Comparison of ENCODE assay signal across 24 cellular contexts in the genomic region with DNA sequence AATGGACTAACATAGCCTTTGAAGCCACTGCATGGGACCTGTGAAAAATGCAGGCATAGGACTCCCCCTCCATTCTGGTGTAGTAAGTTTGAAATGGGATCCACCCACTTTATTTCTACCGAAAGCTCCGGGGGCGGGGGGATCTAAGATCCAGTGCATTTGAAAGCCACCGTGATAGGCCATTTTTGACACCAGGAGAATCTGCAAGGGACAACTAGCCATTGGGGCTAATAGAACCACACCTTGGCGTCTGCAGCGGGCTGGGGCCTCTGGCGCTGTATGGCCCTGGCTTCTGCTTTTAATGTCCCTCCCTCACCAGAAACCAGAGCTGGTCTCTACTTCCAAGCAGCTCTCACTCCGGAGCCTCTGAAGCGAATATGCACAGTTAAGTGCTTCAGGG.
A peak's percentile ranks its signal among the peaks of the same experiment; 100 is the strongest.
DNase-seq lines count a peak whose midpoint lies in the region; FAIRE-seq and TF ChIP-seq lines count a peak whose summit lies in the region.
"Had no signal": no experiment of that assay in that cellular context is flagged by ENCODE, and none has a peak within 500 bp of the region (broad histone marks: within the 10 kb centered on the region; RNA-seq: fewer than 3 reads in every experiment).

No MANE protein-coding gene starts in this region.

- no peak overlapping the region for H2BK5ac ChIP-seq in H1 (ENCODE audit: low read depth, low read length)
- no peak overlapping the region for H2BK5ac ChIP-seq in neuronal stem cell (ENCODE audit: low read length)

- TF ChIP-seq EP300 in H1 (IDR thresholded peaks at IDR 0.05; ENCODE audit: borderline replicate concordance in 1 of 2, low read depth in 2 of 2, low read length in 2 of 2), result no peak

- CTCF ChIA-PET in H1 (lab: Charles Lee; ENCODE audit: partially characterized antibody), result interaction anchor here (0.6 to 2.8 kb wide), 11 partner anchors 8 to 535 kb away, joined by 3 to 22 read pairs (median 3); a partner anchor contains a TSS
- CTCF ChIA-PET in Caco-2 (lab: Charles Lee), result no interaction called here

- H3K9me3 Mint-ChIP-seq in glutamatergic neuron (ENCODE audit: unreplicated experiment), result no peaks in the 10 kb centered on the region
- no peaks in the 10 kb centered on the region for H3K9me3 Mint-ChIP-seq in Caco-2 (ENCODE audit: unreplicated experiment)

- no peaks in the 10 kb centered on the region for H3K79me2 ChIP-seq in H1 (ENCODE audit: control insufficient read depth in 1 of 2, insufficient read depth in 2 of 2, low read length in 2 of 2)

- no TSS peak for BruUV-seq in Caco-2 (replicated peaks; lab: Mats Ljungman, UMichigan)

- H2AFZ ChIP-seq in H1 (ENCODE audit: low read length) (no peak overlapping the region), neuronal stem cell (ENCODE audit: low read length) (no peak overlapping the region)

- no peak overlapping the region for H2BK20ac ChIP-seq in H1 (ENCODE audit: low read length)

- no peak for TF ChIP-seq RAD21 in H1 (IDR thresholded peaks at IDR 0.05 in 1 of 2, conservative IDR thresholded peaks at IDR 0.05 in 1 of 2; ENCODE audit: low read depth in 2 of 2, low read length in 2 of 2)

- H3K9me3 ChIP-seq in H1 (ENCODE audit: insufficient read depth in 2 of 2, low read depth in 1 of 2, low read length in 1 of 2) (no peaks in the 10 kb centered on the region), Caco-2 (no peaks in the 10 kb centered on the region), neuronal stem cell (replicated peaks in 1 of 2; ENCODE audit: control insufficient read depth in 2 of 2, insufficient read depth in 1 of 2, low read depth in 1 of 2, low read length in 2 of 2) (no peaks in the 10 kb centered on the region)
- H3K9me3 ChIP-seq: A549; BLaER1 treated with 17β-estradiol and CSF1 and Interleukin-3, amounts not matched to agents 10 nM and 100 nM had no signal

- 86% methylated on average over 9 of the region's 9 CpGs; no CpG with 5 or more reads in 1 of the 2 experiments for WGBS in H1 (ENCODE audit: extremely low coverage in 1 of 2, insufficient coverage in 1 of 2, insufficient read length in 1 of 2, insufficient replicate concordance in 2 of 2, low coverage in 1 of 2, low lambda C conversion rate in 2 of 2, missing lambda C conversion rate in 1 of 2), 2 experiments
- no CpG with 5 or more reads among the region's 9 CpGs for WGBS in neuronal stem cell (ENCODE audit: extremely low coverage in 2 of 2, insufficient read length in 2 of 2, insufficient replicate concordance in 1 of 2), 2 donors

- POLR2A ChIA-PET in H1 (lab: Charles Lee; ENCODE audit: partially characterized antibody), result no interaction called here
- POLR2A ChIA-PET in Caco-2 (lab: Charles Lee), result no interaction called here

- H3K36me3 Mint-ChIP-seq in glutamatergic neuron (ENCODE audit: unreplicated experiment) (no peaks in the 10 kb centered on the region), Caco-2 (ENCODE audit: insufficient read depth, unreplicated experiment) (no peaks in the 10 kb centered on the region)
- H3K36me3 Mint-ChIP-seq: CD8-positive, alpha-beta T cell had no signal

- no peaks in the 10 kb centered on the region for H3K36me3 ChIP-seq in H1 (ENCODE audit: control insufficient read depth in 2 of 4, insufficient read depth in 4 of 4, low read length in 3 of 4)
- H3K36me3 ChIP-seq in Caco-2 (ENCODE audit: control insufficient read depth, insufficient read depth, low read length), result no peaks in the 10 kb centered on the region
- H3K36me3 ChIP-seq in neuronal stem cell (replicated peaks in 1 of 2; ENCODE audit: control insufficient read depth in 2 of 2, insufficient read depth in 2 of 2, low read length in 2 of 2), result no peaks in the 10 kb centered on the region
- H3K36me3 ChIP-seq: BLaER1 treated with 17β-estradiol and CSF1 and Interleukin-3, amounts not matched to agents 10 nM and 100 nM had no signal

- H3K4me1 ChIP-seq in H1 (replicated peaks in 1 of 4; ENCODE audit: control insufficient read depth in 3 of 4, insufficient read depth in 4 of 4, low read length in 3 of 4) (peaks cover 3 to 20% (median 10%) of the 10 kb centered on the region in 4 experiments; a peak in 5 of 7 replicates), Caco-2 (no peaks in the 10 kb centered on the region), neuronal stem cell (ENCODE audit: control insufficient read depth in 2 of 2, insufficient read depth in 1 of 2, low read depth in 1 of 2, low read length in 2 of 2) (peaks cover 0 to 6% of the 10 kb centered on the region in 2 donors)
- H3K4me1 ChIP-seq: A549; BLaER1 treated with 17β-estradiol and CSF1 and Interleukin-3, amounts not matched to agents 10 nM and 100 nM had no signal

- H3K27ac ChIP-seq in H1 (ENCODE audit: low read depth, low read length), result no peak overlapping the region
- no peak overlapping the region for H3K27ac ChIP-seq in neuronal stem cell (replicated peaks; ENCODE audit: low read length)
- H3K27ac ChIP-seq: A549; BLaER1 treated with 17β-estradiol and CSF1 and Interleukin-3, amounts not matched to agents 10 nM and 100 nM; C4-2B had no signal

- H3K27ac Mint-ChIP-seq in glutamatergic neuron (ENCODE audit: unreplicated experiment), result no peak overlapping the region
- H3K27ac Mint-ChIP-seq in Caco-2 (ENCODE audit: unreplicated experiment), result no peak overlapping the region
- H3K27ac Mint-ChIP-seq: B cell; CD4-positive, alpha-beta T cell; CD8-positive, alpha-beta T cell had no signal

- 0 out of 2 replicates have a peak overlapping the region, but pooled peaks have one; percentile 5 for H4K8ac ChIP-seq in H1 (ENCODE audit: extremely low read depth, insufficient read depth, low read length)
- no peak overlapping the region for H4K8ac ChIP-seq in neuronal stem cell (ENCODE audit: low read depth, low read length)

- H2BK15ac ChIP-seq in H1 (ENCODE audit: low read length), result no peak overlapping the region
- H2BK15ac ChIP-seq in neuronal stem cell (ENCODE audit: low read length), result no peak overlapping the region

- H4K5ac ChIP-seq in H1 (ENCODE audit: insufficient read length, low read depth, low read length), result no peak overlapping the region

- no peaks in the 10 kb centered on the region; the same call in 1 of the 2 replicates for H3K23me2 ChIP-seq in H1 (ENCODE audit: low read depth, low read length)

- H4K91ac ChIP-seq in H1 (replicated peaks; ENCODE audit: insufficient read length, low read length), result peak overlapping the region; percentile 13
- no peak overlapping the region for H4K91ac ChIP-seq in neuronal stem cell (ENCODE audit: low read depth, low read length, poor library complexity)

- TF ChIP-seq CTCF in H1 (IDR thresholded peaks at IDR 0.05; ENCODE audit: control extremely low read depth in 1 of 3, insufficient read depth in 1 of 3, low read depth in 1 of 3, low read length in 3 of 3) (no peak), glutamatergic neuron (IDR thresholded peaks at IDR 0.05; ENCODE audit: partially characterized antibody, unreplicated experiment) (no peak), Caco-2 (IDR thresholded peaks at IDR 0.05; ENCODE audit: insufficient read depth in 1 of 2, low read depth in 1 of 2, low read length in 1 of 2, severe bottlenecking in 1 of 2, unreplicated experiment in 1 of 2) (no peak)

- H3K4me3 ChIP-seq in H1 (ENCODE audit: extremely low read depth in 1 of 4, insufficient read depth in 2 of 4, low read depth in 3 of 4, low read length in 4 of 4) (no peak overlapping the region), Caco-2 (ENCODE audit: low read depth, low read length) (no peak overlapping the region), neuronal stem cell (ENCODE audit: low read length in 2 of 2) (no peak overlapping the region)
- H3K4me3 ChIP-seq: A549; BLaER1 treated with 17β-estradiol and CSF1 and Interleukin-3, amounts not matched to agents 10 nM and 100 nM; GM12878 had no signal

- H3K18ac ChIP-seq in H1 (ENCODE audit: extremely low read depth, low read length) (no peak overlapping the region), neuronal stem cell (ENCODE audit: low read length) (no peak overlapping the region)

- intact Hi-C loops in Caco-2 (cut with micrococcal nuclease; ENCODE audit: unreplicated experiment), result no loop called here

- H3K56ac ChIP-seq in H1 (replicated peaks; ENCODE audit: insufficient read length, low read depth, low read length), result no peak overlapping the region

- no peak for TF ChIP-seq POLR2A in H1 (IDR thresholded peaks at IDR 0.05; ENCODE audit: control extremely low read depth in 1 of 2, low read depth in 2 of 2, low read length in 2 of 2)

- H3K79me1 ChIP-seq in H1 (ENCODE audit: low read depth, low read length) (no peaks in the 10 kb centered on the region), neuronal stem cell (ENCODE audit: low read depth, low read length) (no peaks in the 10 kb centered on the region)

- H2BK120ac ChIP-seq in H1 (replicated peaks; ENCODE audit: low read depth, low read length), result no peak overlapping the region
- H2BK120ac ChIP-seq in neuronal stem cell (ENCODE audit: low read depth, low read length), result no peak overlapping the region

- no peak overlapping the region for H3K23ac ChIP-seq in H1 (ENCODE audit: insufficient read length)
- no peak overlapping the region for H3K23ac ChIP-seq in neuronal stem cell (ENCODE audit: low read depth, low read length, poor library complexity)

- H3K4ac ChIP-seq in H1 (replicated peaks; ENCODE audit: insufficient read length, low read depth, low read length) (no peak overlapping the region), neuronal stem cell (ENCODE audit: low read length) (no peak overlapping the region)

- no peaks in the 10 kb centered on the region for H4K20me1 ChIP-seq in H1 (replicated peaks in 1 of 2; ENCODE audit: control insufficient read depth in 1 of 2, insufficient read depth in 2 of 2, low read length in 2 of 2)
- H4K20me1 ChIP-seq: BLaER1 treated with 17β-estradiol and CSF1 and Interleukin-3, amounts not matched to agents 10 nM and 100 nM had no signal

- H3K9ac ChIP-seq in H1 (replicated peaks in 1 of 4; ENCODE audit: extremely low read depth in 1 of 4, low read depth in 3 of 4, low read length in 3 of 4), result no peak overlapping the region
- H3K9ac ChIP-seq in neuronal stem cell (ENCODE audit: low read depth, low read length, poor library complexity), result no peak overlapping the region
- H3K9ac ChIP-seq: BLaER1 treated with 17β-estradiol and CSF1 and Interleukin-3, amounts not matched to agents 10 nM and 100 nM had no signal

- H2AK5ac ChIP-seq in H1 (ENCODE audit: low read depth, low read length) (no peak overlapping the region), neuronal stem cell (ENCODE audit: low read depth, low read length) (no peak overlapping the region)

- H3K4me2 ChIP-seq in H1 (ENCODE audit: insufficient read depth in 1 of 2, low read depth in 2 of 2, low read length in 2 of 2), result no peak overlapping the region; a peak in 1 of 4 replicates
- no peak overlapping the region for H3K4me2 ChIP-seq in neuronal stem cell (ENCODE audit: insufficient read depth, low read length, poor library complexity, severe bottlenecking)
- H3K4me2 ChIP-seq: A549; BLaER1 treated with 17β-estradiol and CSF1 and Interleukin-3, amounts not matched to agents 10 nM and 100 nM had no signal

- H3K27me3 Mint-ChIP-seq in glutamatergic neuron (ENCODE audit: unreplicated experiment) (peaks cover 2% of the 10 kb centered on the region), Caco-2 (ENCODE audit: insufficient read depth, unreplicated experiment) (peaks cover 15% of the 10 kb centered on the region)

- DNase-seq in H1 (ENCODE audit: low read depth in 1 of 2, low spot score in 2 of 2), result no peak
- DNase-seq in glutamatergic neuron, result peak; percentile 28
- peak; percentile 24 for DNase-seq in retina
- DNase-seq in Caco-2, result no peak
- DNase-seq in NCI-H446 (lab: John Stamatoyannopoulos, UW), result no peak
- no peak for DNase-seq in neuronal stem cell (ENCODE audit: low spot score)
- DNase-seq: 8988T; AML-193; CD4-positive, alpha-beta T cell; CD8-positive, alpha-beta T cell; DMS 273 treated with DMSO at 0.1 percent for 48 hours; DMS153; DMS53; DMS79; DND-41; EL; GDM1 had no signal

- H3K4me3 Mint-ChIP-seq in glutamatergic neuron (ENCODE audit: unreplicated experiment) (no peak overlapping the region), Caco-2 (ENCODE audit: unreplicated experiment) (no peak overlapping the region)
- H3K4me3 Mint-ChIP-seq: B cell; CD4-positive, alpha-beta T cell; CD8-positive, alpha-beta T cell had no signal

- H3K27me3 ChIP-seq in H1 (replicated peaks in 1 of 4; ENCODE audit: control insufficient read depth in 3 of 4, extremely low read depth in 1 of 4, insufficient read depth in 3 of 4, low read length in 3 of 4) (no peaks in the 10 kb centered on the region), Caco-2 (replicated peaks; ENCODE audit: control insufficient read depth, insufficient read depth, low read length) (no peaks in the 10 kb centered on the region; the same call in 1 of the 2 replicates), neuronal stem cell (ENCODE audit: control insufficient read depth in 3 of 3, insufficient read depth in 3 of 3, low read depth in 1 of 3, low read length in 3 of 3) (no peaks in the 10 kb centered on the region)
- H3K27me3 ChIP-seq: BLaER1 treated with 17β-estradiol and CSF1 and Interleukin-3, amounts not matched to agents 10 nM and 100 nM had no signal

- H3K4me1 Mint-ChIP-seq in glutamatergic neuron (ENCODE audit: low read depth, unreplicated experiment) (peaks cover 21% of the 10 kb centered on the region), Caco-2 (ENCODE audit: low read depth, unreplicated experiment) (no peaks in the 10 kb centered on the region)
- H3K4me1 Mint-ChIP-seq: B cell had no signal

- no peak overlapping the region for H3K14ac ChIP-seq in H1 (ENCODE audit: insufficient read length)
- H3K14ac ChIP-seq in neuronal stem cell (ENCODE audit: low read length), result no peak overlapping the region

- FAIRE-seq in H1 (lab: Jason Lieb, UNC), result no peak
- FAIRE-seq: A549, GM12878, GM12892, GM18507 had no signal

- H2BK12ac ChIP-seq in H1 (ENCODE audit: low read depth, low read length) (no peak overlapping the region), neuronal stem cell (ENCODE audit: low read length) (no peak overlapping the region)

Comparison
In these comparisons a context has a peak if more than half of its experiments do, and no peak if none do; other contexts are left out.
1. DNase-seq: peak in glutamatergic neuron (single experiment) and retina (single experiment); none in H1 (0 of 2), Caco-2 (0 of 2), NCI-H446 (0 of 2) and neuronal stem cell (single experiment).